Comparison of ENCODE assay signal across 9 cellular contexts in genomic region chr2:231222318-231223000, GRCh38. TPM values are rescaled to one million over a fixed set of nuclear protein-coding genes. Genes with fewer than 3 reads are reported as not detected.
A peak's percentile ranks its signal among the peaks of the same experiment; 100 is the strongest.
DNase-seq lines count a peak whose midpoint lies in the region; ATAC-seq, FAIRE-seq and TF ChIP-seq lines count a peak whose summit lies in the region.
"Had no signal": no experiment of that assay in that cellular context is flagged by ENCODE, and none has a peak within 500 bp of the region (broad histone marks: within the 10 kb centered on the region; RNA-seq: fewer than 3 reads in every experiment).

No MANE protein-coding gene starts in this region.

- FAIRE-seq in GM12891 (lab: Jason Lieb, UNC), result peak; percentile 81

- in situ Hi-C loops in GM23248 (cut with MboI), result no loop called here

- ATAC-seq in activated CD4-positive, CD25-positive, alpha-beta regulatory T cell treated with anti-CD3 and anti-CD28 coated beads, Interleukin-2, amount 50 U/mL, for 24 hours, result no peak

- H4K20me1 ChIP-seq in GM23248 (ENCODE audit: insufficient read depth), result no peaks in the 10 kb centered on the region

- H3K36me3 ChIP-seq in GM23248 (ENCODE audit: low read depth), result peaks cover 30% of the 10 kb centered on the region
- peaks cover 4% of the 10 kb centered on the region for H3K36me3 ChIP-seq in SJSA1

- H3K9me2 ChIP-seq in GM23248 (ENCODE audit: insufficient read depth), result no peaks in the 10 kb centered on the region

- H3K4me3 ChIP-seq in GM23248 (no peak overlapping the region), SJSA1 (no peak overlapping the region; the same call in 1 of the 2 replicates)

- TF ChIP-seq POLR2A in GM12891 (IDR thresholded peaks at IDR 0.05; ENCODE audit: low read depth, low read length), result no peak

- WGBS in GM23248 (ENCODE audit: low coverage in 1 of 2, low lambda C conversion rate in 2 of 2, missing lambda C conversion rate in 2 of 2), 2 experiments, result 86 to 91% methylated on average over 7 of the region's 7 CpGs

- no peaks in the 10 kb centered on the region for H3K79me2 ChIP-seq in GM23248 (ENCODE audit: insufficient read depth)

- H3K9ac ChIP-seq in GM23248, result peak overlapping the region; percentile 7; the same call in 1 of the 2 replicates

- H3K4me2 ChIP-seq in GM23248 (ENCODE audit: unreplicated experiment), result no peak overlapping the region

- H3K4me1 ChIP-seq in GM23248 (ENCODE audit: insufficient read depth), result no peaks in the 10 kb centered on the region
- H3K4me1 ChIP-seq in SJSA1 (replicated peaks), result peaks cover 32% of the 10 kb centered on the region

- H3K27ac ChIP-seq in GM23248 (peak overlapping the region; percentile 20; the same call in 1 of the 2 replicates), SJSA1 (peak overlapping the region; percentile 91)

- H3K9me3 ChIP-seq in GM23248 (ENCODE audit: low read depth), result no peaks in the 10 kb centered on the region
- no peaks in the 10 kb centered on the region for H3K9me3 ChIP-seq in SJSA1 (replicated peaks)

- H2AFZ ChIP-seq in GM23248, result no peak overlapping the region

- peaks cover 3% of the 10 kb centered on the region; the same call in 1 of the 2 replicates for H3F3A ChIP-seq in GM23248 (ENCODE audit: insufficient read depth)

- H3K27me3 ChIP-seq in GM23248 (replicated peaks; ENCODE audit: insufficient read depth) (no peaks in the 10 kb centered on the region), SJSA1 (replicated peaks) (no peaks in the 10 kb centered on the region)

- DNase-seq in GM12891 (ENCODE audit: insufficient read length, low spot score), result no peak
- peak; percentile 20 for DNase-seq in GM23248
- DNase-seq in SJSA1 (ENCODE audit: low read depth in 1 of 2, low spot score in 2 of 2), result peak; percentile 56 to 87
- DNase-seq in myocyte (ENCODE audit: low read depth), result peak; percentile 83
- DNase-seq in HK-2 (ENCODE audit: unreplicated experiment), result no peak
- DNase-seq in stimulated activated CD4-positive, alpha-beta T cell treated with anti-CD3 and anti-CD28 coated beads, Interleukin-4, amount 100 ng/mL, for 4 hours, result no peak
- DNase-seq in NCI-H446 treated with DMSO at 0.1 percent for 48 hours (lab: John Stamatoyannopoulos, UW), result no peak
- DNase-seq: occipital lobe had no signal

TF ChIP-seq in GM12891, 5 proteins besides CTCF, POLR2A, EP300 and RAD21:
- TF ChIP-seq POLR2AphosphoS5 (IDR thresholded peaks at IDR 0.05; ENCODE audit: low read depth, low read length), result no peak
- TF ChIP-seq SPI1 (IDR thresholded peaks at IDR 0.05; ENCODE audit: low read depth, low read length), result no peak
- no peak for TF ChIP-seq PAX5 (IDR thresholded peaks at IDR 0.05; ENCODE audit: insufficient read depth, low read length, severe bottlenecking)
- TF ChIP-seq POU2F2 (IDR thresholded peaks at IDR 0.05; ENCODE audit: low read depth, low read length), result no peak
- no peak for TF ChIP-seq TAF1 (IDR thresholded peaks at IDR 0.05; ENCODE audit: low read depth, low read length)

RNA-seq across cellular contexts. Expression of gene ARMC9, which starts 24.0 kb away (rescaled TPM):
- polyA plus RNA-seq in GM12891 (2012; ENCODE audit: low read depth, missing spikeins), result 9.8 TPM
- total RNA-seq in GM23248 (2014; rRNA removed; shearing (Covaris generic)), result 15.1 and 17.7 TPM in 2 replicates
- 17.3 and 17.7 TPM in 2 replicates for polyA plus RNA-seq in GM23248 (2016; fragmentation: Nextera tagmentation; extraction: Ambion mirVana)
- total RNA-seq in SJSA1 (2014; rRNA removed; shearing (Covaris generic)), result 15.2 and 19.1 TPM in 2 replicates
- 43.8 and 55.7 TPM in 2 replicates for total RNA-seq in myocyte
- 56.7 TPM for polyA plus RNA-seq in myocyte (2012)

Comparison
In these comparisons a context has a peak if more than half of its experiments do, and no peak if none do; other contexts are left out.
1. DNase-seq: peak in GM23248 (single experiment), SJSA1 (2 of 2) and myocyte (single experiment); none in GM12891 (single experiment), HK-2 (single experiment), stimulated activated CD4-positive, alpha-beta T cell treated with anti-CD3 and anti-CD28 coated beads, Interleukin-4, amount 100 ng/mL, for 4 hours (0 of 2) and NCI-H446 treated with DMSO at 0.1 percent for 48 hours (single experiment).